In genomic region chr2:202736826-202737225, GRCh38 we compare ENCODE assay signal across 15 cellular contexts.
DNase-seq lines count a peak whose midpoint lies in the region; ATAC-seq and TF ChIP-seq lines count a peak whose summit lies in the region.
"Had no signal": no experiment of that assay in that cellular context is flagged by ENCODE, and none has a peak within 500 bp of the region (broad histone marks: within the 10 kb centered on the region; RNA-seq: fewer than 3 reads in every experiment).

No MANE protein-coding gene starts in this region.

- ATAC-seq in T-cell (replicated peaks in 1 of 4) = peak in 1 of 4 experiments; percentile 62

- H3K4me1 Mint-ChIP-seq in activated naive CD4-positive, alpha-beta T cell treated with anti-CD3 and anti-CD28 coated beads, Interleukin-2, amount 50 U/mL, for 24 hours = peaks cover 36% of the 10 kb centered on the region
- H3K4me1 Mint-ChIP-seq in T-cell = peaks cover 22 to 35% (median 33%) of the 10 kb centered on the region in 3 donors
- H3K4me1 Mint-ChIP-seq: H9 had no signal

- H3K9me3 ChIP-seq in osteoblast (ENCODE audit: low read depth, low read length) = no peaks in the 10 kb centered on the region
- H3K9me3 ChIP-seq: BE2C had no signal

- CTCF ChIA-PET in T-cell (lab: Charles Lee) = interaction anchor here (0.6 to 0.7 kb wide), 2 partner anchors 63 to 1222 kb away, joined by 4 to 6 read pairs; no protein-coding TSS in a partner anchor

- H4K20me1 ChIP-seq in osteoblast (ENCODE audit: insufficient read depth, low read length) = no peaks in the 10 kb centered on the region

- H3K36me3 Mint-ChIP-seq in activated naive CD4-positive, alpha-beta T cell treated with anti-CD3 and anti-CD28 coated beads, Interleukin-2, amount 50 U/mL, for 24 hours = peaks cover 32% of the 10 kb centered on the region
- peaks cover 52% of the 10 kb centered on the region for H3K36me3 Mint-ChIP-seq in T-cell

- H2AFZ ChIP-seq in osteoblast (ENCODE audit: low read length) = no peak overlapping the region

- H3K36me3 ChIP-seq in osteoblast (ENCODE audit: insufficient read depth, low read length) = no peaks in the 10 kb centered on the region
- H3K36me3 ChIP-seq: BE2C had no signal

- H3K27me3 ChIP-seq in osteoblast (ENCODE audit: insufficient read depth, low read length) = no peaks in the 10 kb centered on the region
- H3K27me3 ChIP-seq: BE2C had no signal

- no peaks in the 10 kb centered on the region for H3K79me2 ChIP-seq in osteoblast (ENCODE audit: insufficient read depth, low read length)

- H3K27ac ChIP-seq in osteoblast (ENCODE audit: low read depth, low read length) = no peak overlapping the region

- H3K27me3 Mint-ChIP-seq in activated naive CD4-positive, alpha-beta T cell treated with anti-CD3 and anti-CD28 coated beads, Interleukin-2, amount 50 U/mL, for 24 hours = no peaks in the 10 kb centered on the region
- no peaks in the 10 kb centered on the region for H3K27me3 Mint-ChIP-seq in T-cell
- H3K27me3 Mint-ChIP-seq: CD4-positive, CD25-positive, alpha-beta regulatory T cell had no signal

- no peak overlapping the region for H3K4me3 Mint-ChIP-seq in activated naive CD4-positive, alpha-beta T cell treated with anti-CD3 and anti-CD28 coated beads, Interleukin-2, amount 50 U/mL, for 24 hours
- peak overlapping the region in 1 of 3 donors; percentile 36 for H3K4me3 Mint-ChIP-seq in T-cell
- H3K4me3 Mint-ChIP-seq: CD4-positive, CD25-positive, alpha-beta regulatory T cell; H9 had no signal

- no peak for TF ChIP-seq CTCF in osteoblast (IDR thresholded peaks at IDR 0.05; ENCODE audit: extremely low read depth, low read depth, low read length)

- no peak for DNase-seq in activated naive CD4-positive, alpha-beta T cell (lab: John Stamatoyannopoulos, UW)
- peak; percentile 12 for DNase-seq in Jurkat, Clone E6-1 (ENCODE audit: low read depth, low spot score)
- no peak for DNase-seq in T-cell
- no peak for DNase-seq in osteoblast (ENCODE audit: insufficient read length, low spot score, missing footprints)
- DNase-seq in COLO668 (lab: John Stamatoyannopoulos, UW; ENCODE audit: unreplicated experiment) = no peak
- DNase-seq: ACHN; BE2C; C1 segment of cervical spinal cord; CD4-positive, CD25-positive, alpha-beta regulatory T cell; DMS153; DMS79 treated with DMSO at 0.1 percent for 48 hours; GF-D8; H9; IMR-90 had no signal

- POLR2A ChIA-PET in T-cell (lab: Charles Lee) = interaction anchor here in 1 of 2 donors (0.7 kb wide), 1 partner anchor 341 kb away, joined by 5 read pairs; no protein-coding TSS in a partner anchor

- peaks cover 4% of the 10 kb centered on the region for H3K9me3 Mint-ChIP-seq in activated naive CD4-positive, alpha-beta T cell treated with anti-CD3 and anti-CD28 coated beads, Interleukin-2, amount 50 U/mL, for 24 hours
- H3K9me3 Mint-ChIP-seq in T-cell = peaks cover 0 to 9% (median 5%) of the 10 kb centered on the region in 3 donors

- H3K4me2 ChIP-seq in osteoblast (ENCODE audit: insufficient read depth, low read length) = no peak overlapping the region

- H3K27ac Mint-ChIP-seq in activated naive CD4-positive, alpha-beta T cell treated with anti-CD3 and anti-CD28 coated beads, Interleukin-2, amount 50 U/mL, for 24 hours = peak overlapping the region; percentile 23
- peak overlapping the region; percentile 27 to 77 for H3K27ac Mint-ChIP-seq in T-cell
- H3K27ac Mint-ChIP-seq: CD4-positive, CD25-positive, alpha-beta regulatory T cell; H9 had no signal

- no peaks in the 10 kb centered on the region for H3K4me1 ChIP-seq in osteoblast (ENCODE audit: insufficient read depth, low read length)
- H3K4me1 ChIP-seq: BE2C had no signal

- no peak overlapping the region for H3K4me3 ChIP-seq in Jurkat, Clone E6-1 (ENCODE audit: low read length)
- H3K4me3 ChIP-seq in osteoblast (ENCODE audit: insufficient read depth, low read length) = no peak overlapping the region
